6 cellular contexts compared by ENCODE assay signal in genomic region chr11:67548112-67548511, GRCh38. TPM values are rescaled to one million over a fixed set of nuclear protein-coding genes. Genes with fewer than 3 reads are reported as not detected.
"Had no signal": no experiment of that assay in that cellular context is flagged by ENCODE, and none has a peak within 500 bp of the region (broad histone marks: within the 10 kb centered on the region; RNA-seq: fewer than 3 reads in every experiment).

No MANE protein-coding gene starts in this region.

RNA-seq across cellular contexts. Expression of gene CABP2, which starts 24.9 kb away (rescaled TPM):
- total RNA-seq: HepG2, HT-29, HT1080, IMR-90, K562 had no signal
- polyA plus RNA-seq: HepG2, IgD-negative memory B cell, IMR-90, K562 had no signal

RNA-seq across cellular contexts. Expression of gene GSTP1, which starts 35.5 kb away (rescaled TPM):
- total RNA-seq: HepG2 had no signal
- polyA plus RNA-seq: HepG2 had no signal
